Comparison of ENCODE assay signal across 20 cellular contexts in the genomic region with DNA sequence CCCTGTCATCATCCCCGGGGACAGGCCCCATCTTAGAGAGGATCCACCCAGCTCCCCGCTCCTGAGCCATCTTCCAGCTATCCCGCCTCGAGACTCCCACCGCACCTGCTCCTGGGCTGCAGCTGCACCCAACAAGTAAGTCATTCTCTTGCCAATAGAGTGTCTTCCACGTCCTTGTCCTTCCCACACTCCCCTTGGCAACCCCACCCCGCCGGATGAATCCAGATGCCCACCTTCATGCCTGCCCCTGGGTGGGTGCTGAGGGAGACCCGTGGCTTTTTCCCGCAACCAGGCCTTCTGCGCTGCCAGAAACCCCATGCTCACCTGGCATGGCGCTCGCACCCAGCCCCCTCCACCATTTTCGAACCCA. TPM values are rescaled to one million over a fixed set of nuclear protein-coding genes. Genes with fewer than 3 reads are reported as not detected.
DNase-seq lines count a peak whose midpoint lies in the region; ATAC-seq, FAIRE-seq and TF ChIP-seq lines count a peak whose summit lies in the region.
"Had no signal": no experiment of that assay in that cellular context is flagged by ENCODE, and none has a peak within 500 bp of the region (broad histone marks: within the 10 kb centered on the region; RNA-seq: fewer than 3 reads in every experiment).

No MANE protein-coding gene starts in this region.

- peak overlapping the region in 1 of 2 experiments; percentile 43; a peak in 2 of 4 replicates for H3K4me3 ChIP-seq in DND-41 (ENCODE audit: low read depth in 1 of 2, low read length in 2 of 2)
- H3K4me3 ChIP-seq: A549, GM23248, mucosa of descending colon, skin epidermis, upper lobe of left lung had no signal

- H3K27me3 Mint-ChIP-seq in activated CD4-positive, alpha-beta T cell treated with anti-CD3 and anti-CD28 coated beads for 36 hours, result peaks cover 10% of the 10 kb centered on the region
- peaks cover 14% of the 10 kb centered on the region for H3K27me3 Mint-ChIP-seq in activated T-helper 17 cell treated with anti-CD3 and anti-CD28 coated beads, Interleukin-2, amount 50 U/mL, for 72 hours
- peaks cover 9% of the 10 kb centered on the region for H3K27me3 Mint-ChIP-seq in nephron progenitor cell (ENCODE audit: low read depth, poor library complexity)

- peak overlapping the region; percentile 50 for H3K4me3 Mint-ChIP-seq in activated CD4-positive, alpha-beta T cell treated with anti-CD3 and anti-CD28 coated beads for 36 hours
- peak overlapping the region; percentile 68 for H3K4me3 Mint-ChIP-seq in activated T-helper 17 cell treated with anti-CD3 and anti-CD28 coated beads, Interleukin-2, amount 50 U/mL, for 72 hours
- no peak overlapping the region for H3K4me3 Mint-ChIP-seq in nephron progenitor cell

- peak overlapping the region; percentile 74 for H3K27ac ChIP-seq in DND-41 (ENCODE audit: low read length)
- H3K27ac ChIP-seq: A549, GM23248, WERI-Rb-1 had no signal

- no peaks in the 10 kb centered on the region for H4K20me1 ChIP-seq in DND-41 (ENCODE audit: insufficient read depth, low read length)

- no peak for ATAC-seq in activated CD4-positive, alpha-beta T cell treated with anti-CD3 and anti-CD28 coated beads for 36 hours
- no peak for ATAC-seq in DND-41 (ENCODE audit: insufficient read depth, low read depth)
- no peak for ATAC-seq in activated T-helper 17 cell treated with anti-CD3 and anti-CD28 coated beads, Interleukin-2, amount 50 U/mL, for 72 hours (replicated peaks)
- ATAC-seq in GM18870 (IDR thresholded peaks at IDR 0.05; ENCODE audit: unreplicated experiment), result no peak

- CTCF ChIA-PET in activated CD4-positive, alpha-beta T cell treated with anti-CD3 and anti-CD28 coated beads for 36 hours (lab: Charles Lee), result interaction anchor here (0.8 to 1.0 kb wide), 2 partner anchors 25 to 160 kb away, joined by 3 to 4 read pairs; no protein-coding TSS in a partner anchor

- peak overlapping the region; percentile 81 for H3K27ac Mint-ChIP-seq in activated CD4-positive, alpha-beta T cell treated with anti-CD3 and anti-CD28 coated beads for 36 hours
- peak overlapping the region; percentile 68 for H3K27ac Mint-ChIP-seq in activated T-helper 17 cell treated with anti-CD3 and anti-CD28 coated beads, Interleukin-2, amount 50 U/mL, for 72 hours
- H3K27ac Mint-ChIP-seq in nephron progenitor cell, result peak overlapping the region; percentile 95

- H3K9ac ChIP-seq in DND-41 (ENCODE audit: low read depth, low read length), result peak overlapping the region; percentile 29
- H3K9ac ChIP-seq: GM23248 had no signal

- no peaks in the 10 kb centered on the region for H3K79me2 ChIP-seq in DND-41 (ENCODE audit: insufficient read depth, low read length)

- H3K4me2 ChIP-seq in DND-41 (ENCODE audit: insufficient read depth, low read length), result peak overlapping the region; percentile 54
- H3K4me2 ChIP-seq: A549 had no signal

- intact Hi-C loops in activated CD4-positive, alpha-beta T cell treated with anti-CD3 and anti-CD28 coated beads for 36 hours (cut with DNase I, micrococcal nuclease), result loop anchor here in 1 of 2 experiments (1.0 kb wide), 1 partner anchor 11 kb away; no protein-coding TSS in a partner anchor

- no peak for TF ChIP-seq CTCF in DND-41 (IDR thresholded peaks at IDR 0.05; ENCODE audit: borderline replicate concordance, extremely low read depth, low read length, poor library complexity, severe bottlenecking)
- TF ChIP-seq CTCF in nephron progenitor cell (IDR thresholded peaks at IDR 0.05), result no peak

- H3K36me3 Mint-ChIP-seq in activated CD4-positive, alpha-beta T cell treated with anti-CD3 and anti-CD28 coated beads for 36 hours (ENCODE audit: low read depth), result no peaks in the 10 kb centered on the region
- no peaks in the 10 kb centered on the region for H3K36me3 Mint-ChIP-seq in activated T-helper 17 cell treated with anti-CD3 and anti-CD28 coated beads, Interleukin-2, amount 50 U/mL, for 72 hours (ENCODE audit: low read depth)
- H3K36me3 Mint-ChIP-seq in nephron progenitor cell (ENCODE audit: low read depth), result no peaks in the 10 kb centered on the region

- POLR2A ChIA-PET in activated CD4-positive, alpha-beta T cell treated with anti-CD3 and anti-CD28 coated beads for 36 hours (lab: Charles Lee), result interaction anchor here (1.0 kb wide), 1 partner anchor 11 kb away, joined by 3 read pairs; a partner anchor contains a TSS

- H3K36me3 ChIP-seq in DND-41 (ENCODE audit: insufficient read depth, low read length), result no peaks in the 10 kb centered on the region
- H3K36me3 ChIP-seq: upper lobe of left lung, WERI-Rb-1 had no signal

- H3K4me1 Mint-ChIP-seq in activated CD4-positive, alpha-beta T cell treated with anti-CD3 and anti-CD28 coated beads for 36 hours, result peaks cover 24% of the 10 kb centered on the region
- H3K4me1 Mint-ChIP-seq in activated T-helper 17 cell treated with anti-CD3 and anti-CD28 coated beads, Interleukin-2, amount 50 U/mL, for 72 hours, result peaks cover 23% of the 10 kb centered on the region
- no peaks in the 10 kb centered on the region for H3K4me1 Mint-ChIP-seq in nephron progenitor cell

- peak overlapping the region; percentile 46 for H2AFZ ChIP-seq in DND-41 (ENCODE audit: low read depth, low read length)
- H2AFZ ChIP-seq: GM23248 had no signal

- H3K9me3 Mint-ChIP-seq in activated CD4-positive, alpha-beta T cell treated with anti-CD3 and anti-CD28 coated beads for 36 hours (ENCODE audit: low read depth), result no peaks in the 10 kb centered on the region
- H3K9me3 Mint-ChIP-seq in activated T-helper 17 cell treated with anti-CD3 and anti-CD28 coated beads, Interleukin-2, amount 50 U/mL, for 72 hours, result peaks cover 8% of the 10 kb centered on the region
- H3K9me3 Mint-ChIP-seq in nephron progenitor cell, result peaks cover 25% of the 10 kb centered on the region

- no peak for FAIRE-seq in urothelium cell line (lab: Jason Lieb, UNC)
- FAIRE-seq: A549 had no signal

- peaks cover 31% of the 10 kb centered on the region for H3K4me1 ChIP-seq in DND-41 (ENCODE audit: insufficient read depth, low read length)
- H3K4me1 ChIP-seq: A549 had no signal

- no peaks in the 10 kb centered on the region for H3K9me3 ChIP-seq in DND-41 (ENCODE audit: insufficient read depth, low read length, severe bottlenecking)
- H3K9me3 ChIP-seq: mucosa of descending colon, upper lobe of left lung had no signal

- no peaks in the 10 kb centered on the region for H3K27me3 ChIP-seq in DND-41 (ENCODE audit: insufficient read depth, low read length, poor library complexity)
- H3K27me3 ChIP-seq: upper lobe of left lung had no signal

- DNase-seq in activated CD4-positive, alpha-beta T cell treated with anti-CD3 and anti-CD28 coated beads for 36 hours, result no peak
- DNase-seq in activated CD4-positive, alpha-beta T cell treated with anti-CD3 and anti-CD28 coated beads, Interleukin-2, amount 50 U/mL, for 4 hours, result no peak
- no peak for DNase-seq in DND-41
- DNase-seq in nephron progenitor cell, result no peak
- DNase-seq in urothelium cell line (ENCODE audit: low spot score), result no peak
- no peak for DNase-seq in NCI-H146 treated with DMSO at 0.1 percent for 48 hours (lab: John Stamatoyannopoulos, UW; ENCODE audit: unreplicated experiment)
- DNase-seq: activated CD8-positive, alpha-beta memory T cell treated with anti-CD3 and anti-CD28 coated beads, Interleukin-2, amount 50 U/mL, for 4 hours; anterior cingulate cortex; EL; foreskin fibroblast; GM23248; mucosa of descending colon; NCI-H1092 treated with DMSO at 0.1 percent for 48 hours; NCI-H2171 treated with DMSO at 0.1 percent for 48 hours; upper lobe of left lung; WERI-Rb-1 had no signal

RNA-seq across cellular contexts. Expression of a gene that starts 11.1 kb away (rescaled TPM):
- 10 to 100 TPM; 29.4 to 37.4 TPM for total RNA-seq in activated CD4-positive, alpha-beta T cell treated with anti-CD3 and anti-CD28 coated beads for 36 hours
- total RNA-seq in activated T-helper 17 cell treated with anti-CD3 and anti-CD28 coated beads, Interleukin-2, amount 50 U/mL, for 72 hours, result 10 to 100 TPM; 26.6 to 38.7 TPM

RNA-seq across cellular contexts. Expression of a gene that starts 29.5 kb away (rescaled TPM):
- 10 to 100 TPM; 11.7 to 13.6 TPM for total RNA-seq in activated CD4-positive, alpha-beta T cell treated with anti-CD3 and anti-CD28 coated beads for 36 hours
- 1 to 10 TPM; 4.6 to 6.0 TPM for total RNA-seq in activated T-helper 17 cell treated with anti-CD3 and anti-CD28 coated beads, Interleukin-2, amount 50 U/mL, for 72 hours
